In the genomic region with DNA sequence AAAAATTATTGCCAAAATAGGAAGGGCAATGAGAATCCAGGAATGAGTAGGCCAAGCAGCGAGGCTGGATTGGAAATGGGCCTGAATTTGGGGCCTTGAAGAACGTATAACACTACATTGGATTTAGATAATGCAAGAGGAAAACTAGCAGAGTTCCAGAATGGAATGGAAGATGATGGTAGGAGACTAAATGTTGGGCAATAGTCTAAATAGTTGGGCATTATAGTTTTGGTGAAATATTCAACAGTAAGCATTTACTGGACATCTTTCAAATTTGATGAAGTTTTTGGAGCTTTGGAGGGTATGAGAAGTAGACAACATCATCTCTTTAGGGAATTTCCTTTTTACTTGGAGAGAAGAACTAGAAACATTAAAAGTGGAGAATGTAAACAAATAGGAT, we compare ENCODE assay signal across 23 cellular contexts.
"Had no signal": no experiment of that assay in that cellular context is flagged by ENCODE, and none has a peak within 500 bp of the region (broad histone marks: within the 10 kb centered on the region; RNA-seq: fewer than 3 reads in every experiment).

No MANE protein-coding gene starts in this region.

- H3K9me3 Mint-ChIP-seq: activated CD4-positive, alpha-beta T cell treated with anti-CD3 and anti-CD28 coated beads, Interleukin-2, amount 10 ng/mL, durations not matched to agents 7 days and 5 days; activated CD8-positive, alpha-beta T cell treated with anti-CD3 and anti-CD28 coated beads for 36 hours; activated T-helper 17 cell treated with anti-CD3 and anti-CD28 coated beads, Interleukin-2, amount 50 U/mL, for 72 hours; central memory CD8-positive, alpha-beta T cell; effector memory CD8-positive, alpha-beta T cell; memory B cell; T-cell; T-helper 2 cell treated with Interferon-gamma antibody and Interleukin-4, amounts not matched to agents 5 μg/mL and 100 μg/mL, for 36 hours had no signal

- H3K27ac ChIP-seq: dorsolateral prefrontal cortex, prostate gland, upper lobe of left lung, VCaP had no signal

- H3K4me3 Mint-ChIP-seq: activated CD4-positive, alpha-beta T cell treated with anti-CD3 and anti-CD28 coated beads, Interleukin-2, amount 10 ng/mL, durations not matched to agents 7 days and 5 days; activated CD8-positive, alpha-beta T cell treated with anti-CD3 and anti-CD28 coated beads for 36 hours; activated naive CD8-positive, alpha-beta T cell; central memory CD8-positive, alpha-beta T cell; effector memory CD8-positive, alpha-beta T cell; T-helper 2 cell treated with Interferon-gamma antibody and Interleukin-4, amounts not matched to agents 5 μg/mL and 100 μg/mL, for 36 hours had no signal

- H3K27me3 Mint-ChIP-seq: activated CD4-positive, alpha-beta T cell treated with anti-CD3 and anti-CD28 coated beads, Interleukin-2, amount 10 ng/mL, durations not matched to agents 7 days and 5 days; activated CD8-positive, alpha-beta T cell treated with anti-CD3 and anti-CD28 coated beads for 36 hours; activated naive CD8-positive, alpha-beta T cell; activated T-helper 17 cell treated with anti-CD3 and anti-CD28 coated beads, Interleukin-2, amount 50 U/mL, for 72 hours; central memory CD8-positive, alpha-beta T cell; memory B cell; T-cell had no signal

- H3K27me3 ChIP-seq: breast epithelium, dorsolateral prefrontal cortex, right atrium auricular region, upper lobe of left lung had no signal

- H3K4me1 ChIP-seq: breast epithelium had no signal

- H3K36me3 ChIP-seq: breast epithelium, prostate gland, right atrium auricular region, upper lobe of left lung had no signal

- H3K27ac Mint-ChIP-seq: activated CD4-positive, alpha-beta T cell treated with anti-CD3 and anti-CD28 coated beads, Interleukin-2, amount 10 ng/mL, durations not matched to agents 7 days and 5 days; activated CD8-positive, alpha-beta T cell treated with anti-CD3 and anti-CD28 coated beads for 36 hours; activated naive CD8-positive, alpha-beta T cell; activated T-helper 17 cell treated with anti-CD3 and anti-CD28 coated beads, Interleukin-2, amount 50 U/mL, for 72 hours; effector memory CD8-positive, alpha-beta T cell; memory B cell; T-cell; T-helper 2 cell treated with Interferon-gamma antibody and Interleukin-4, amounts not matched to agents 5 μg/mL and 100 μg/mL, for 36 hours had no signal

- H3K36me3 Mint-ChIP-seq: activated naive CD8-positive, alpha-beta T cell; memory B cell; T-cell had no signal

- DNase-seq: activated CD4-positive, alpha-beta T cell treated with anti-CD3 and anti-CD28 coated beads, Interleukin-2, amount 10 ng/mL, durations not matched to agents 7 days and 5 days; activated CD4-positive, CD25-positive, alpha-beta regulatory T cell treated with anti-CD3 and anti-CD28 coated beads, Interleukin-2, amount 50 U/mL, for 72 hours; activated CD8-positive, alpha-beta T cell treated with anti-CD3 and anti-CD28 coated beads for 36 hours; activated naive CD4-positive, alpha-beta T cell; dorsolateral prefrontal cortex; effector memory CD8-positive, alpha-beta T cell; hippocampal formation; islet precursor cell; left cardiac atrium; mucosa of descending colon; stimulated activated CD4-positive, alpha-beta T cell treated with anti-CD3 and anti-CD28 coated beads, Interleukin-4, amount 100 ng/mL, for 24 hours; stimulated activated naive CD8-positive, alpha-beta T cell treated with anti-CD3 and anti-CD28 coated beads, Interleukin-15, Interleukin-2, amounts not matched to agents 100 U/mL and 50 U/mL, for 24 hours; T-cell; upper lobe of left lung had no signal

- H3K9me3 ChIP-seq: breast epithelium, mucosa of descending colon, prostate gland, right atrium auricular region, upper lobe of left lung had no signal

- H3K4me1 Mint-ChIP-seq: activated T-helper 17 cell treated with anti-CD3 and anti-CD28 coated beads, Interleukin-2, amount 50 U/mL, for 72 hours had no signal

- H3K4me3 ChIP-seq: breast epithelium, dorsolateral prefrontal cortex, mucosa of descending colon, prostate gland, right atrium auricular region, upper lobe of left lung had no signal
